ENCODE assay signal across 16 cellular contexts in the genomic region with DNA sequence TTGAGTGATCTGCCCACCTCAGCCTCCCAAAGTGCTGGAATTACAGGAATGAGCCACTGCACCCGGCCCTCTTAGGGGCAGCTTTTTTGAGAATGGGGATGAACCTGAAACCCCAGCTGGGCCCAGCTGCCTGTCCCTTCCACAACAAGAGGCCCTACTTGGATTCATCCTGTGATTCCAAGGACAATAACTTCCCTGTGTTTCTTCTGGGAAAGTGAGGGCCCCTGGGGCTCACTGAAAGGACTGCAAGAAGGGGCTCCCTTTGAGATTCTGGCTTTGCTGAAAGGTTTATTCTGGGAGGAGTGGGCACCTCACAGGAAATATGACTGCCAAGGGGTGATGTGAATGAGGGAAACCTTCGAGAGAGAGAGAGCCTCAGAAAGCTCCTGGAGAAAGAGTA. TPM values are rescaled to one million over a fixed set of nuclear protein-coding genes. Genes with fewer than 3 reads are reported as not detected.
DNase-seq lines count a peak whose midpoint lies in the region; TF ChIP-seq lines count a peak whose summit lies in the region.
"Had no signal": no experiment of that assay in that cellular context is flagged by ENCODE, and none has a peak within 500 bp of the region (broad histone marks: within the 10 kb centered on the region; RNA-seq: fewer than 3 reads in every experiment).

No MANE protein-coding gene starts in this region.

- no peak for TF ChIP-seq EP300 in stomach (IDR thresholded peaks at IDR 0.05)

- no peak overlapping the region for H3K4ac ChIP-seq in H9 (ENCODE audit: low read depth, low read length)

- CTCF ChIA-PET in mammary epithelial cell (lab: Charles Lee; ENCODE audit: low non-redundant PET): no interaction called here

- H3K56ac ChIP-seq in H9 (ENCODE audit: insufficient read length, low read depth, low read length): no peak overlapping the region

- no peak overlapping the region for H4K8ac ChIP-seq in H9 (replicated peaks; ENCODE audit: insufficient read length, low read depth, low read length)

- in situ Hi-C loops in mammary epithelial cell (cut with MboI; ENCODE audit: low sequenced_read_pairs in 2 of 2): no loop called here

- H3K4me1 ChIP-seq in breast epithelium (no peaks in the 10 kb centered on the region), mammary epithelial cell (ENCODE audit: insufficient read depth, low read length) (no peaks in the 10 kb centered on the region), H9 (ENCODE audit: insufficient read depth, low read length) (no peaks in the 10 kb centered on the region), stomach (no peaks in the 10 kb centered on the region)
- H3K4me1 ChIP-seq: HAP-1 had no signal

- WGBS in mammary epithelial cell (ENCODE audit: low coverage, missing lambda C conversion rate): 60% methylated on average over 2 of the region's 2 CpGs
- WGBS in H9 (ENCODE audit: extremely low coverage, insufficient read length, low lambda C conversion rate): no CpG with 5 or more reads among the region's 2 CpGs
- 47 to 71% (median 64%) methylated on average over 2 of the region's 2 CpGs for WGBS in stomach, 5 donors

- no peaks in the 10 kb centered on the region for H3K79me1 ChIP-seq in H9 (ENCODE audit: insufficient read depth, low read depth, low read length, poor library complexity, severe bottlenecking)

- H3K4me2 ChIP-seq in mammary epithelial cell (ENCODE audit: insufficient read depth, low read depth, low read length): no peak overlapping the region
- no peak overlapping the region for H3K4me2 ChIP-seq in H9 (ENCODE audit: insufficient read depth, insufficient read length, low read length)

- TF ChIP-seq CTCF in breast epithelium (IDR thresholded peaks at IDR 0.05): no peak
- no peak for TF ChIP-seq CTCF in mammary epithelial cell (conservative IDR thresholded peaks at IDR 0.05 in 1 of 2, IDR thresholded peaks at IDR 0.05 in 1 of 2; ENCODE audit: extremely low read depth in 1 of 2, insufficient read depth in 1 of 2, low read depth in 1 of 2, low read length in 2 of 2)
- peak; percentile 22; the same call in 1 of the 3 replicates for TF ChIP-seq CTCF in H9 (conservative IDR thresholded peaks at IDR 0.05)
- no peak for TF ChIP-seq CTCF in stomach (IDR thresholded peaks at IDR 0.05)

- dilution Hi-C loops in mammary epithelial cell (cut with HindIII; ENCODE audit: low sequenced_read_pairs): no loop called here

- H2BK120ac ChIP-seq in H9 (ENCODE audit: low read depth, low read length, poor library complexity, severe bottlenecking): no peak overlapping the region

- no peak overlapping the region for H3K27ac Mint-ChIP-seq in H9

- H3K79me2 ChIP-seq in mammary epithelial cell (ENCODE audit: insufficient read depth, low read length) (no peaks in the 10 kb centered on the region), H9 (ENCODE audit: insufficient read depth, low read length) (no peaks in the 10 kb centered on the region)

- no peak overlapping the region for H2BK12ac ChIP-seq in H9 (ENCODE audit: insufficient read length, low read depth, low read length)

- H3K23ac ChIP-seq in H9 (ENCODE audit: insufficient read length, low read depth, low read length): no peak overlapping the region

- peaks cover 5 to 11% of the 10 kb centered on the region in 2 experiments; a peak in 3 of 5 replicates for H3K9me3 Mint-ChIP-seq in H9

- no peaks in the 10 kb centered on the region for H3K27me3 ChIP-seq in breast epithelium
- H3K27me3 ChIP-seq in mammary epithelial cell (ENCODE audit: insufficient read depth, low read length): no peaks in the 10 kb centered on the region
- no peaks in the 10 kb centered on the region for H3K27me3 ChIP-seq in H9 (ENCODE audit: insufficient read depth, low read length)
- no peaks in the 10 kb centered on the region for H3K27me3 ChIP-seq in stomach

- H3K4me3 Mint-ChIP-seq in H9: no peak overlapping the region
- H3K4me3 Mint-ChIP-seq: CD4-positive, alpha-beta memory T cell had no signal

- H3K23me2 ChIP-seq in H9 (ENCODE audit: insufficient read length, low read depth, low read length, poor library complexity, severe bottlenecking): no peaks in the 10 kb centered on the region

- no peak overlapping the region for H4K91ac ChIP-seq in H9 (ENCODE audit: insufficient read length, low read depth, low read length)

- H3K4me1 Mint-ChIP-seq in H9: peaks cover 4 to 19% of the 10 kb centered on the region in 2 experiments
- H3K4me1 Mint-ChIP-seq: CD4-positive, alpha-beta memory T cell had no signal

- no peak overlapping the region for H2AK5ac ChIP-seq in H9 (ENCODE audit: insufficient read length, low read length)

- H4K5ac ChIP-seq in H9 (ENCODE audit: insufficient read length, low read depth, low read length): no peak overlapping the region

- H2BK5ac ChIP-seq in H9 (ENCODE audit: insufficient read length, low read length): no peak overlapping the region

- intact Hi-C loops in breast epithelium (cut with DNase I; ENCODE audit: low total_unique reads): no loop called here
- intact Hi-C loops in mammary epithelial cell (cut with micrococcal nuclease): no loop called here
- intact Hi-C loops in stomach (cut with DNase I; ENCODE audit: low total_unique reads): no loop called here

- no peak overlapping the region for H3K14ac ChIP-seq in H9 (ENCODE audit: insufficient read depth, low read length)

- H2AFZ ChIP-seq in mammary epithelial cell (ENCODE audit: low read depth, low read length) (no peak overlapping the region), H9 (ENCODE audit: low read length) (no peak overlapping the region)

- H2BK15ac ChIP-seq in H9 (ENCODE audit: low read depth, low read length): no peak overlapping the region

- no peak overlapping the region for H3T11ph ChIP-seq in H9 (ENCODE audit: low read length)

- H3K9me3 ChIP-seq in breast epithelium (peaks cover 5 to 14% of the 10 kb centered on the region in 2 donors), mammary epithelial cell (replicated peaks; ENCODE audit: insufficient read depth, low read length) (peaks cover 4% of the 10 kb centered on the region), H9 (ENCODE audit: control insufficient read depth, low read depth, low read length) (no peaks in the 10 kb centered on the region), stomach (peaks cover 0 to 17% (median 7%) of the 10 kb centered on the region in 4 donors)

- no peak overlapping the region for H2BK20ac ChIP-seq in H9 (ENCODE audit: low read depth, low read length, poor library complexity, severe bottlenecking)

- H3K4me3 ChIP-seq in breast epithelium (no peak overlapping the region), mammary epithelial cell (replicated peaks in 1 of 3; ENCODE audit: insufficient read depth in 1 of 3, low read depth in 2 of 3, low read length in 3 of 3) (no peak overlapping the region), stomach (no peak overlapping the region)
- H3K4me3 ChIP-seq: HAP-1 had no signal

- no peaks in the 10 kb centered on the region for H3K36me3 ChIP-seq in breast epithelium
- no peaks in the 10 kb centered on the region for H3K36me3 ChIP-seq in mammary epithelial cell (ENCODE audit: insufficient read depth, low read length)
- no peaks in the 10 kb centered on the region for H3K36me3 ChIP-seq in stomach
- H3K36me3 ChIP-seq: HAP-1 had no signal

- peaks cover 0 to 4% (median 0%) of the 10 kb centered on the region in 3 experiments; a peak in 2 of 7 replicates for H3K36me3 Mint-ChIP-seq in H9 (ENCODE audit: insufficient read depth in 1 of 3, low read depth in 3 of 3)
- H3K36me3 Mint-ChIP-seq: CD4-positive, alpha-beta memory T cell had no signal

- peak; percentile 1 to 6 for DNase-seq in breast epithelium (ENCODE audit: low spot score in 2 of 2)
- no peak for DNase-seq in mammary epithelial cell
- DNase-seq in H9: peak; percentile 22
- peak; percentile 34 for DNase-seq in ecto neural progenitor cell (ENCODE audit: low spot score)
- DNase-seq in stomach: peak; percentile 7
- no peak for DNase-seq in SW480 (ENCODE audit: low spot score)
- DNase-seq in NCI-H1105 (lab: John Stamatoyannopoulos, UW): no peak
- DNase-seq in caudate nucleus (lab: John Stamatoyannopoulos, UW): no peak
- DNase-seq: ACHN; CD4-positive, alpha-beta memory T cell; Karpas-422; MM.1S; NCI-H1105 treated with DMSO at 0.1 percent for 48 hours; NCI-H187; SIG-M5 had no signal

- H3K27ac ChIP-seq in breast epithelium (no peak overlapping the region), mammary epithelial cell (ENCODE audit: insufficient read depth, low read depth, low read length) (no peak overlapping the region), H9 (ENCODE audit: insufficient read length, low read depth, low read length) (no peak overlapping the region), stomach (no peak overlapping the region), caudate nucleus (ENCODE audit: low read depth, low read length) (no peak overlapping the region)

- no peaks in the 10 kb centered on the region for H4K20me1 ChIP-seq in mammary epithelial cell (ENCODE audit: insufficient read depth, low read length)
- no peaks in the 10 kb centered on the region for H4K20me1 ChIP-seq in H9 (ENCODE audit: control insufficient read depth, insufficient read depth, insufficient read length)

- no peak overlapping the region for H3K9ac ChIP-seq in mammary epithelial cell (ENCODE audit: insufficient read depth, low read length)
- H3K9ac ChIP-seq in H9 (ENCODE audit: extremely low read depth, insufficient read length, low read length): no peak overlapping the region

- no peak for TF ChIP-seq POLR2A in breast epithelium (IDR thresholded peaks at IDR 0.05)
- no peak for TF ChIP-seq POLR2A in stomach (IDR thresholded peaks at IDR 0.05)

- no TSS peak for BruUV-seq in mammary epithelial cell (replicated peaks; lab: Mats Ljungman, UMichigan)

- H3K27me3 Mint-ChIP-seq in H9 (ENCODE audit: low read depth): peaks cover 85% of the 10 kb centered on the region
- H3K27me3 Mint-ChIP-seq: CD4-positive, alpha-beta memory T cell had no signal

- no peak overlapping the region for H3K18ac ChIP-seq in H9 (ENCODE audit: insufficient read length, low read depth, low read length)

RNA-seq across cellular contexts. Expression of gene GNAZ, which starts 12.3 kb away (rescaled TPM):
- total RNA-seq in breast epithelium: 10 to 100 TPM in 1 of 3 donors, 1 to 10 TPM in 2; 5.0 to 15.7 (median 5.3) TPM
- total RNA-seq in mammary epithelial cell: 10 to 100 TPM in 1 of 2 donors, 1 to 10 TPM in 1; 2.0 to 12.0 TPM
- polyA plus RNA-seq in mammary epithelial cell: 0.75 TPM
- polyA minus RNA-seq in mammary epithelial cell: not detected
- total RNA-seq in H9 (2021): 5.0 and 5.2 TPM in 2 replicates
- 10 to 100 TPM in 4 of 5 donors, 1 to 10 TPM in 1; 7.6 to 18.8 (median 17.9) TPM for total RNA-seq in stomach
- polyA plus RNA-seq in stomach: 1 to 10 TPM; 4.3 to 8.6 (median 8.1) TPM

Comparison
In these comparisons a context has a peak if more than half of its experiments do, and no peak if none do; other contexts are left out.
1. DNase-seq: peak in breast epithelium (2 of 2), H9 (single experiment), ecto neural progenitor cell (single experiment) and stomach (single experiment); none in mammary epithelial cell (single experiment), SW480 (single experiment), NCI-H1105 (single experiment) and caudate nucleus (0 of 61).